9 cellular contexts compared by ENCODE assay signal in genomic region chr20:38685853-38686473, GRCh38. TPM values are rescaled to one million over a fixed set of nuclear protein-coding genes. Genes with fewer than 3 reads are reported as not detected.
A peak's percentile ranks its signal among the peaks of the same experiment; 100 is the strongest.
DNase-seq lines count a peak whose midpoint lies in the region; ATAC-seq, FAIRE-seq and TF ChIP-seq lines count a peak whose summit lies in the region.
"Had no signal": no experiment of that assay in that cellular context is flagged by ENCODE, and none has a peak within 500 bp of the region (broad histone marks: within the 10 kb centered on the region; RNA-seq: fewer than 3 reads in every experiment).

No MANE protein-coding gene starts in this region.

- no peaks in the 10 kb centered on the region for H3K4me1 ChIP-seq in left lung

- intact Hi-C loops in left lung (cut with DNase I), result no loop called here

- no peaks in the 10 kb centered on the region for H3K36me3 ChIP-seq in left lung

- H3K4me3 ChIP-seq in left lung, result no peak overlapping the region

- in situ Hi-C loops in GM13976 (cut with MboI; ENCODE audit: low sequenced_read_pairs, unreplicated experiment), result no loop called here

- ATAC-seq in left lung (peak; percentile 70), HG02840 (IDR thresholded peaks at IDR 0.05; ENCODE audit: low FRiP score, unreplicated experiment) (no peak)

- H3K27ac ChIP-seq in left lung, result no peak overlapping the region
- H3K27ac ChIP-seq: HL-60 had no signal

- FAIRE-seq in GM19239 (lab: Jason Lieb, UNC), result no peak

- peaks cover 0 to 85% of the 10 kb centered on the region in 2 donors for H3K27me3 ChIP-seq in left lung

- H3K9me3 ChIP-seq in left lung, result no peaks in the 10 kb centered on the region

- TF ChIP-seq CTCF in GM13976 (IDR thresholded peaks at IDR 0.05; ENCODE audit: borderline replicate concordance, control extremely low read depth, extremely low read depth, insufficient read depth, missing control alignments) (no peak), left lung (IDR thresholded peaks at IDR 0.05) (no peak)

- peak; percentile 43 for DNase-seq in GM13976 (ENCODE audit: low spot score)
- peak; percentile 48 for DNase-seq in NCI-H460 (ENCODE audit: extremely low read depth, low read depth)
- DNase-seq in amniotic epithelial cell (ENCODE audit: low read depth), result peak; percentile 47
- DNase-seq in left lung, result peak in 1 of 2 donors; percentile 46
- no peak for DNase-seq in GM19239 (ENCODE audit: insufficient read length, low spot score)
- no peak for DNase-seq in GM19240 (ENCODE audit: insufficient read length, low spot score)
- DNase-seq in NCI-H446 (lab: John Stamatoyannopoulos, UW), result no peak

RNA-seq across cellular contexts. Expression of gene SLC32A1, which starts 38.3 kb away (rescaled TPM):
- not detected in 2 replicates for total RNA-seq in NCI-H460 (2014; rRNA removed; shearing (Covaris generic))
- not detected in 2 replicates for polyA plus RNA-seq in NCI-H460 (2014; cell fraction: nucleus; rRNA removed)
- total RNA-seq in left lung, result not detected

Comparison
In these comparisons a context has a peak if more than half of its experiments do, and no peak if none do; other contexts are left out.
1. DNase-seq: peak in GM13976 (single experiment), NCI-H460 (single experiment) and amniotic epithelial cell (single experiment); none in GM19239 (single experiment), GM19240 (single experiment) and NCI-H446 (0 of 2).